Comparison of ENCODE assay signal across 13 cellular contexts in genomic region chr10:21727452-21728168, GRCh38.
DNase-seq lines count a peak whose midpoint lies in the region; ATAC-seq and TF ChIP-seq lines count a peak whose summit lies in the region.
"Had no signal": no experiment of that assay in that cellular context is flagged by ENCODE, and none has a peak within 500 bp of the region (broad histone marks: within the 10 kb centered on the region; RNA-seq: fewer than 3 reads in every experiment).

No MANE protein-coding gene starts in this region.

- peaks cover 4% of the 10 kb centered on the region for H3K36me3 Mint-ChIP-seq in chondrocyte (ENCODE audit: low read depth)
- peaks cover 18% of the 10 kb centered on the region for H3K36me3 Mint-ChIP-seq in activated T-helper 1 cell treated with anti-CD3 and anti-CD28 coated beads, Interleukin-12 subunit alpha, Interleukin-12 subunit beta, Interleukin-2, Interleukin-4 antibody, amounts not matched to agents 30 ng/mL and 10 ng/mL and 1 ng/mL, durations not matched to agents 14 hours and 24 hours and 36 hours (ENCODE audit: low read depth)

- H3K27ac Mint-ChIP-seq in chondrocyte (ENCODE audit: unreplicated experiment) = peak overlapping the region; percentile 55
- H3K27ac Mint-ChIP-seq in activated T-helper 1 cell treated with anti-CD3 and anti-CD28 coated beads, Interleukin-12 subunit alpha, Interleukin-12 subunit beta, Interleukin-2, Interleukin-4 antibody, amounts not matched to agents 30 ng/mL and 10 ng/mL and 1 ng/mL, durations not matched to agents 14 hours and 24 hours and 36 hours = no peak overlapping the region
- H3K27ac Mint-ChIP-seq: activated CD8-positive, alpha-beta memory T cell treated with anti-CD3 and anti-CD28 coated beads, Interleukin-2, amount 10 ng/mL, durations not matched to agents 7 days and 5 days; CD14-positive monocyte; T-helper 1 cell treated with Interleukin-12 subunit alpha and Interleukin-12 subunit beta and Interleukin-4 antibody, amounts not matched to agents 30 μg/mL and 1 μg/mL, for 36 hours had no signal

- H3K4me1 Mint-ChIP-seq in chondrocyte (ENCODE audit: low read depth) = peaks cover 47% of the 10 kb centered on the region
- H3K4me1 Mint-ChIP-seq in activated T-helper 1 cell treated with anti-CD3 and anti-CD28 coated beads, Interleukin-12 subunit alpha, Interleukin-12 subunit beta, Interleukin-2, Interleukin-4 antibody, amounts not matched to agents 30 ng/mL and 10 ng/mL and 1 ng/mL, durations not matched to agents 14 hours and 24 hours and 36 hours (ENCODE audit: low read depth) = peaks cover 22% of the 10 kb centered on the region

- H3K4me3 Mint-ChIP-seq in chondrocyte (ENCODE audit: unreplicated experiment) = no peak overlapping the region
- no peak overlapping the region for H3K4me3 Mint-ChIP-seq in activated T-helper 1 cell treated with anti-CD3 and anti-CD28 coated beads, Interleukin-12 subunit alpha, Interleukin-12 subunit beta, Interleukin-2, Interleukin-4 antibody, amounts not matched to agents 30 ng/mL and 10 ng/mL and 1 ng/mL, durations not matched to agents 14 hours and 24 hours and 36 hours
- H3K4me3 Mint-ChIP-seq: activated CD8-positive, alpha-beta memory T cell treated with anti-CD3 and anti-CD28 coated beads, Interleukin-2, amount 10 ng/mL, durations not matched to agents 7 days and 5 days; CD14-positive monocyte; T-helper 1 cell treated with Interleukin-12 subunit alpha and Interleukin-12 subunit beta and Interleukin-4 antibody, amounts not matched to agents 30 μg/mL and 1 μg/mL, for 36 hours had no signal

- no peaks in the 10 kb centered on the region for H3K9me3 Mint-ChIP-seq in chondrocyte (ENCODE audit: low read depth)
- H3K9me3 Mint-ChIP-seq in activated T-helper 1 cell treated with anti-CD3 and anti-CD28 coated beads, Interleukin-12 subunit alpha, Interleukin-12 subunit beta, Interleukin-2, Interleukin-4 antibody, amounts not matched to agents 30 ng/mL and 10 ng/mL and 1 ng/mL, durations not matched to agents 14 hours and 24 hours and 36 hours = no peaks in the 10 kb centered on the region
- H3K9me3 Mint-ChIP-seq: CD14-positive monocyte; T-helper 1 cell treated with Interleukin-12 subunit alpha and Interleukin-12 subunit beta and Interleukin-4 antibody, amounts not matched to agents 30 μg/mL and 1 μg/mL, for 36 hours had no signal

- ATAC-seq in GM18907 (IDR thresholded peaks at IDR 0.05; ENCODE audit: unreplicated experiment) (no peak), HG03039 (IDR thresholded peaks at IDR 0.05; ENCODE audit: unreplicated experiment) (no peak)
- ATAC-seq: activated CD8-positive, alpha-beta memory T cell treated with anti-CD3 and anti-CD28 coated beads, Interleukin-2, amount 10 ng/mL, durations not matched to agents 7 days and 5 days had no signal

- no peak for TF ChIP-seq CTCF in chondrocyte (IDR thresholded peaks at IDR 0.05)

- DNase-seq in D341Med (ENCODE audit: low spot score) = peak; percentile 57
- DNase-seq in NCI-H226 = peak; percentile 41
- no peak for DNase-seq in chondrocyte (ENCODE audit: low spot score)
- peak; percentile 39 for DNase-seq in mucosa of gallbladder (ENCODE audit: low spot score)
- DNase-seq in activated T-helper 1 cell treated with anti-CD3 and anti-CD28 coated beads, Interleukin-12 subunit alpha, Interleukin-12 subunit beta, Interleukin-2, Interleukin-4 antibody, amounts not matched to agents 30 ng/mL and 10 ng/mL and 1 ng/mL, durations not matched to agents 14 hours and 24 hours and 36 hours (ENCODE audit: low spot score) = no peak
- no peak for DNase-seq in islet precursor cell
- DNase-seq: activated CD8-positive, alpha-beta memory T cell treated with anti-CD3 and anti-CD28 coated beads, Interleukin-2, amount 10 ng/mL, durations not matched to agents 7 days and 5 days; NCI-H1048; NCI-H748 treated with DMSO at 0.1 percent for 48 hours had no signal

- H3K27me3 Mint-ChIP-seq in chondrocyte (ENCODE audit: low read depth) = no peaks in the 10 kb centered on the region
- H3K27me3 Mint-ChIP-seq in activated T-helper 1 cell treated with anti-CD3 and anti-CD28 coated beads, Interleukin-12 subunit alpha, Interleukin-12 subunit beta, Interleukin-2, Interleukin-4 antibody, amounts not matched to agents 30 ng/mL and 10 ng/mL and 1 ng/mL, durations not matched to agents 14 hours and 24 hours and 36 hours (ENCODE audit: insufficient read depth) = no peaks in the 10 kb centered on the region
- H3K27me3 Mint-ChIP-seq: activated CD8-positive, alpha-beta memory T cell treated with anti-CD3 and anti-CD28 coated beads, Interleukin-2, amount 10 ng/mL, durations not matched to agents 7 days and 5 days had no signal

- intact Hi-C loops in activated T-helper 1 cell treated with anti-CD3 and anti-CD28 coated beads, Interleukin-12 subunit alpha, Interleukin-12 subunit beta, Interleukin-2, Interleukin-4 antibody, amounts not matched to agents 30 ng/mL and 10 ng/mL and 1 ng/mL, durations not matched to agents 14 hours and 24 hours and 36 hours (cut with micrococcal nuclease) = loop anchor here (5.0 kb wide), 1 partner anchor 560 kb away; no protein-coding TSS in a partner anchor

Comparison
In these comparisons a context has a peak if more than half of its experiments do, and no peak if none do; other contexts are left out.
1. DNase-seq: peak in D341Med (single experiment), NCI-H226 (single experiment) and mucosa of gallbladder (single experiment); none in chondrocyte (single experiment), activated T-helper 1 cell treated with anti-CD3 and anti-CD28 coated beads, Interleukin-12 subunit alpha, Interleukin-12 subunit beta, Interleukin-2, Interleukin-4 antibody, amounts not matched to agents 30 ng/mL and 10 ng/mL and 1 ng/mL, durations not matched to agents 14 hours and 24 hours and 36 hours (single experiment) and islet precursor cell (single experiment).